22 cellular contexts compared by ENCODE assay signal in the genomic region with DNA sequence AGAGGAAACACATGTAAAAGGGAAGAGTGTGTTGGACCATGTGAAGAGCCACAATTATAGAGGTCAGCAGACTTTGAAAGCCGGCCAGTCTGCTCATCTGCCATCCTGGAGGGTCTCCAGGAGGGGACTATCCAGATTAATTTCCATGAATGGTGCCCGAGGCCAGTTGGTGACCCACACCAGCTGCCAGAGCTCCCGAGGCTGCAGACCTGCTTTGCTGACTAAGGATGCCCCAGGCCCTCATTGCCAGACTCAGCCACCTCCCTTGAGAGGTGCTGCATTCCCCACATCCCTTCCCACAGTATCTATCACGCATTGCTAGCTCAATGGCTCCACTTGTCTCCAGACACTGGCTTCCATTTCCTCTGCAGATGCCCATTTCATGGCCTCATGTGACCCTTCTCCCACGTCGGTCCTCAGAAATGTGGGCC.
DNase-seq lines count a peak whose midpoint lies in the region; ATAC-seq, FAIRE-seq and TF ChIP-seq lines count a peak whose summit lies in the region.
"Had no signal": no experiment of that assay in that cellular context is flagged by ENCODE, and none has a peak within 500 bp of the region (broad histone marks: within the 10 kb centered on the region; RNA-seq: fewer than 3 reads in every experiment).

No MANE protein-coding gene starts in this region.

- H4K8ac ChIP-seq in mesendoderm (ENCODE audit: low read depth, low read length) = no peak overlapping the region

- H3K4me3 ChIP-seq in right cardiac atrium (ENCODE audit: low read length) = no peak overlapping the region
- no peak overlapping the region for H3K4me3 ChIP-seq in brain microvascular endothelial cell (ENCODE audit: low read depth, low read length)
- H3K4me3 ChIP-seq in mesendoderm (ENCODE audit: low read length) = no peak overlapping the region
- H3K4me3 ChIP-seq in upper lobe of right lung = no peak overlapping the region
- H3K4me3 ChIP-seq: MG63, SJSA1 had no signal

- H3K79me2 ChIP-seq in mesendoderm (ENCODE audit: control insufficient read depth, insufficient read depth, low read length) = no peaks in the 10 kb centered on the region

- H2BK120ac ChIP-seq in mesendoderm (ENCODE audit: low read depth, low read length) = no peak overlapping the region

- H3K79me1 ChIP-seq in mesendoderm (ENCODE audit: low read length) = no peaks in the 10 kb centered on the region

- H4K5ac ChIP-seq in mesendoderm (ENCODE audit: low read length) = no peak overlapping the region

- H3K4me1 ChIP-seq in right cardiac atrium (ENCODE audit: control insufficient read depth, insufficient read depth, low read length) (no peaks in the 10 kb centered on the region), mesendoderm (ENCODE audit: control insufficient read depth, low read depth, low read length) (no peaks in the 10 kb centered on the region), upper lobe of right lung (peaks cover 11% of the 10 kb centered on the region)
- H3K4me1 ChIP-seq: Caco-2 had no signal

- H3K23ac ChIP-seq in mesendoderm (ENCODE audit: low read length) = no peak overlapping the region

- H3K9me3 ChIP-seq in right cardiac atrium (ENCODE audit: control insufficient read depth, low read length) = no peaks in the 10 kb centered on the region
- H3K9me3 ChIP-seq in upper lobe of right lung = no peaks in the 10 kb centered on the region
- H3K9me3 ChIP-seq: Caco-2, MG63, SJSA1 had no signal

- H3K9ac ChIP-seq in mesendoderm (ENCODE audit: low read length) = no peak overlapping the region

- intact Hi-C loops in Right ventricle myocardium inferior (cut with DNase I) = no loop called here
- intact Hi-C loops in right cardiac atrium (cut with DNase I) = no loop called here
- intact Hi-C loops in upper lobe of right lung (cut with DNase I) = no loop called here

- no peak overlapping the region for H3K18ac ChIP-seq in mesendoderm (ENCODE audit: low read length)

- H3K27ac ChIP-seq in right cardiac atrium (ENCODE audit: low read length) (no peak overlapping the region), brain microvascular endothelial cell (peak overlapping the region; percentile 83), mesendoderm (ENCODE audit: low read depth, low read length) (no peak overlapping the region), upper lobe of right lung (peak overlapping the region; percentile 30)
- H3K27ac ChIP-seq: C4-2B had no signal

- no peaks in the 10 kb centered on the region for H3K27me3 ChIP-seq in right cardiac atrium (ENCODE audit: control insufficient read depth, insufficient read depth)
- no peaks in the 10 kb centered on the region for H3K27me3 ChIP-seq in brain microvascular endothelial cell (replicated peaks)
- H3K27me3 ChIP-seq in mesendoderm (ENCODE audit: insufficient read depth, low read length, poor library complexity) = no peaks in the 10 kb centered on the region
- H3K27me3 ChIP-seq in upper lobe of right lung = no peaks in the 10 kb centered on the region
- H3K27me3 ChIP-seq: MG63, SJSA1 had no signal

- H3K36me3 ChIP-seq in brain microvascular endothelial cell (replicated peaks) (no peaks in the 10 kb centered on the region), mesendoderm (ENCODE audit: control insufficient read depth, insufficient read depth, low read length) (no peaks in the 10 kb centered on the region), upper lobe of right lung (no peaks in the 10 kb centered on the region)
- H3K36me3 ChIP-seq: MG63, SJSA1 had no signal

- FAIRE-seq in frontal cortex (lab: Jason Lieb, UNC) = no peak
- FAIRE-seq: A204.1, GM12892 had no signal

- no peak overlapping the region for H3K4ac ChIP-seq in mesendoderm (ENCODE audit: low read depth, low read length)

- DNase-seq in Right ventricle myocardium inferior (ENCODE audit: missing footprints) (peak; percentile 47), right cardiac atrium (no peak), brain microvascular endothelial cell (no peak), mesendoderm (peak; percentile 38), upper lobe of right lung (no peak), frontal cortex (ENCODE audit: low spot score in 2 of 2) (no peak), NCI-H510A (lab: John Stamatoyannopoulos, UW) (no peak), H4 (ENCODE audit: low spot score) (no peak)
- DNase-seq: Caco-2, GDM1, GOT3, HFFc6, KG1, MG63, NCI-H1105, NCI-H1694 treated with DMSO at 0.1 percent for 48 hours, NCI-H446, NCI-H748 treated with DMSO at 0.1 percent for 48 hours had no signal

- in situ Hi-C loops in brain microvascular endothelial cell (cut with HindIII; ENCODE audit: low pct_ligation_motif_present, low sequenced_read_pairs) = no loop called here

- H2BK15ac ChIP-seq in mesendoderm (replicated peaks; ENCODE audit: low read depth) = no peak overlapping the region

- no peak overlapping the region for H2AK5ac ChIP-seq in mesendoderm (ENCODE audit: low read length)

- ATAC-seq in Right ventricle myocardium inferior (no peak), right cardiac atrium (no peak), upper lobe of right lung (peak; percentile 14)

- WGBS in right cardiac atrium = 68% methylated on average over 6 of the region's 6 CpGs
- WGBS in mesendoderm (ENCODE audit: extremely low coverage, insufficient coverage, low lambda C conversion rate) = no CpG with 5 or more reads among the region's 6 CpGs

- H3K4me2 ChIP-seq in mesendoderm (ENCODE audit: low read length) = no peak overlapping the region

- H2BK5ac ChIP-seq in mesendoderm (ENCODE audit: low read length) = no peak overlapping the region

- TF ChIP-seq CTCF in brain microvascular endothelial cell (IDR thresholded peaks at IDR 0.05; ENCODE audit: low read depth, low read length, missing control alignments) = no peak
- no peak for TF ChIP-seq CTCF in upper lobe of right lung (IDR thresholded peaks at IDR 0.05)

- H3K56ac ChIP-seq in mesendoderm (ENCODE audit: low read length) = no peak overlapping the region

Comparison
In these comparisons a context has a peak if more than half of its experiments do, and no peak if none do; other contexts are left out.
1. DNase-seq: peak in Right ventricle myocardium inferior (single experiment) and mesendoderm (single experiment); none in right cardiac atrium (0 of 3), brain microvascular endothelial cell (single experiment), upper lobe of right lung (single experiment), frontal cortex (0 of 2), NCI-H510A (single experiment) and H4 (single experiment).
2. H3K27ac ChIP-seq: peak in brain microvascular endothelial cell (single experiment) and upper lobe of right lung (single experiment); none in right cardiac atrium (single experiment) and mesendoderm (single experiment).